In genomic region chr16:89741342-89742014, GRCh38 we compare ENCODE assay signal across 19 cellular contexts. TPM values are rescaled to one million over a fixed set of nuclear protein-coding genes. Genes with fewer than 3 reads are reported as not detected.
A peak's percentile ranks its signal among the peaks of the same experiment; 100 is the strongest.
DNase-seq lines count a peak whose midpoint lies in the region; ATAC-seq and TF ChIP-seq lines count a peak whose summit lies in the region.
"Had no signal": no experiment of that assay in that cellular context is flagged by ENCODE, and none has a peak within 500 bp of the region (broad histone marks: within the 10 kb centered on the region; RNA-seq: fewer than 3 reads in every experiment).

No MANE protein-coding gene starts in this region.

- H3K36me3 ChIP-seq in left ventricle myocardium inferior: peaks cover 50% of the 10 kb centered on the region

- no peaks in the 10 kb centered on the region for H3K27me3 Mint-ChIP-seq in stimulated activated naive B cell treated with anti-CD40 and anti-IgM and Interleukin-4, amounts not matched to agents 10 μg/mL and 1 μg/mL and 100 μg/mL, for 72 hours
- H3K27me3 Mint-ChIP-seq: activated T-helper 17 cell treated with anti-CD3 and anti-CD28 coated beads, Interleukin-2, amount 50 U/mL, for 72 hours had no signal

- peaks cover 4% of the 10 kb centered on the region for H3K4me1 ChIP-seq in left ventricle myocardium inferior

- peaks cover 43 to 60% of the 10 kb centered on the region in 2 donors for H3K36me3 Mint-ChIP-seq in stimulated activated naive B cell treated with anti-CD40 and anti-IgM and Interleukin-4, amounts not matched to agents 10 μg/mL and 1 μg/mL and 100 μg/mL, for 72 hours

- peaks cover 7 to 8% of the 10 kb centered on the region in 2 donors for H3K4me1 Mint-ChIP-seq in stimulated activated naive B cell treated with anti-CD40 and anti-IgM and Interleukin-4, amounts not matched to agents 10 μg/mL and 1 μg/mL and 100 μg/mL, for 72 hours

- peak overlapping the region; percentile 81 for H3K27ac Mint-ChIP-seq in stimulated activated naive B cell treated with anti-CD40 and anti-IgM and Interleukin-4, amounts not matched to agents 10 μg/mL and 1 μg/mL and 100 μg/mL, for 72 hours
- H3K27ac Mint-ChIP-seq: activated T-helper 17 cell treated with anti-CD3 and anti-CD28 coated beads, Interleukin-2, amount 50 U/mL, for 72 hours had no signal

- intact Hi-C loops in Right ventricle myocardium superior (cut with DNase I) (no loop called here), left ventricle myocardium inferior (cut with micrococcal nuclease) (no loop called here)

- no peak overlapping the region for H3K4me3 ChIP-seq in left ventricle myocardium inferior
- H3K4me3 ChIP-seq: smooth muscle cell had no signal

- H3K27me3 ChIP-seq in left ventricle myocardium inferior (ENCODE audit: low read depth): no peaks in the 10 kb centered on the region

- peak; percentile 6 for ATAC-seq in Right ventricle myocardium superior (ENCODE audit: poor library complexity)
- peak; percentile 11 for ATAC-seq in esophagus mucosa
- ATAC-seq in stimulated activated naive B cell treated with anti-CD40 and anti-IgM and Interleukin-4, amounts not matched to agents 10 μg/mL and 1 μg/mL and 100 μg/mL, for 72 hours (replicated peaks): peak; percentile 69 to 72
- ATAC-seq in HG02885 (IDR thresholded peaks at IDR 0.05; ENCODE audit: poor library complexity, unreplicated experiment): no peak
- ATAC-seq: activated T-helper 17 cell treated with anti-CD3 and anti-CD28 coated beads, Interleukin-2, amount 50 U/mL, for 72 hours; Panc1 had no signal

- H3K9me3 ChIP-seq in left ventricle myocardium inferior (replicated peaks): no peaks in the 10 kb centered on the region

- no peak for TF ChIP-seq CTCF in left ventricle myocardium inferior (IDR thresholded peaks at IDR 0.05; ENCODE audit: borderline replicate concordance)

- H3K4me3 Mint-ChIP-seq in stimulated activated naive B cell treated with anti-CD40 and anti-IgM and Interleukin-4, amounts not matched to agents 10 μg/mL and 1 μg/mL and 100 μg/mL, for 72 hours: no peak overlapping the region
- H3K4me3 Mint-ChIP-seq: activated T-helper 17 cell treated with anti-CD3 and anti-CD28 coated beads, Interleukin-2, amount 50 U/mL, for 72 hours had no signal

- DNase-seq in Right ventricle myocardium superior (no peak), left ventricle myocardium inferior (no peak), NCI-H1092 (lab: John Stamatoyannopoulos, UW) (no peak), AML-193 (lab: John Stamatoyannopoulos, UW) (no peak)
- no peak for DNase-seq in stimulated activated naive B cell treated with anti-CD40 and anti-IgM and Interleukin-4, amounts not matched to agents 10 μg/mL and 1 μg/mL and 100 μg/mL, for 72 hours
- DNase-seq: activated CD4-positive, CD25-positive, alpha-beta regulatory T cell treated with anti-CD3 and anti-CD28 coated beads, Interleukin-2, amount 50 U/mL, for 72 hours; DMS79 treated with DMSO at 0.1 percent for 48 hours; effector CD8-positive, alpha-beta T cell; foreskin fibroblast; Kasumi-1; mammary epithelial cell; NCI-H1694 treated with DMSO at 0.1 percent for 48 hours; NCI-H526 had no signal

- no peak overlapping the region for H3K27ac ChIP-seq in left ventricle myocardium inferior (replicated peaks)

- no peaks in the 10 kb centered on the region for H3K9me3 Mint-ChIP-seq in stimulated activated naive B cell treated with anti-CD40 and anti-IgM and Interleukin-4, amounts not matched to agents 10 μg/mL and 1 μg/mL and 100 μg/mL, for 72 hours
- H3K9me3 Mint-ChIP-seq: activated T-helper 17 cell treated with anti-CD3 and anti-CD28 coated beads, Interleukin-2, amount 50 U/mL, for 72 hours had no signal

TF ChIP-seq in PFSK-1, 5 proteins besides CTCF, POLR2A, EP300 and RAD21:
- TF ChIP-seq SIN3A (IDR thresholded peaks at IDR 0.05; ENCODE audit: borderline replicate concordance, insufficient read depth, low read length): no peak
- peak; percentile 55 for TF ChIP-seq POLR2AphosphoS5 (IDR thresholded peaks at IDR 0.05; ENCODE audit: low read depth, low read length)

RNA-seq across cellular contexts. Expression of gene ZNF276, which starts 20.1 kb away (rescaled TPM):
- 10.2 TPM for total RNA-seq in Right ventricle myocardium superior
- total RNA-seq in left ventricle myocardium inferior: 12.9 TPM
- 45.8 TPM for polyA plus RNA-seq in PFSK-1 (2012; ENCODE audit: insufficient read length, low read depth)
- total RNA-seq in esophagus mucosa: 22.0 TPM

RNA-seq across cellular contexts. Expression of gene VPS9D1, which starts 20.8 kb away (rescaled TPM):
- total RNA-seq in Right ventricle myocardium superior (11.2 TPM), left ventricle myocardium inferior (12.6 TPM), esophagus mucosa (21.0 TPM)
- 9.5 TPM for polyA plus RNA-seq in PFSK-1 (2012; ENCODE audit: insufficient read length, low read depth)

RNA-seq across cellular contexts. Expression of gene SPATA2L, which starts 40.0 kb away (rescaled TPM):
- total RNA-seq in Right ventricle myocardium superior (4.1 TPM), left ventricle myocardium inferior (2.1 TPM), esophagus mucosa (6.0 TPM)
- 70.9 TPM for polyA plus RNA-seq in PFSK-1 (2012; ENCODE audit: insufficient read length, low read depth)

RNA-seq across cellular contexts. Expression of gene CDK10, which starts 55.0 kb away (rescaled TPM):
- 20.7 TPM for total RNA-seq in Right ventricle myocardium superior
- 26.7 TPM for total RNA-seq in left ventricle myocardium inferior
- 68.4 TPM for polyA plus RNA-seq in PFSK-1 (2012; ENCODE audit: insufficient read length, low read depth)
- total RNA-seq in esophagus mucosa: 37.3 TPM
